ENCODE assay signal across 10 cellular contexts in genomic region chr7:2982831-2983230, GRCh38.
DNase-seq lines count a peak whose midpoint lies in the region; ATAC-seq and TF ChIP-seq lines count a peak whose summit lies in the region.
"Had no signal": no experiment of that assay in that cellular context is flagged by ENCODE, and none has a peak within 500 bp of the region (broad histone marks: within the 10 kb centered on the region; RNA-seq: fewer than 3 reads in every experiment).

No MANE protein-coding gene starts in this region.

- peaks cover 4% of the 10 kb centered on the region for H3K4me1 ChIP-seq in mucosa of descending colon (ENCODE audit: low read depth)
- no peaks in the 10 kb centered on the region for H3K4me1 ChIP-seq in right cardiac atrium (ENCODE audit: control insufficient read depth, insufficient read depth, low read length)
- H3K4me1 ChIP-seq: left ventricle myocardium inferior, uterus had no signal

- peak; percentile 22 to 81 (median 30) for DNase-seq in T-helper 1 cell
- peak; percentile 71 for DNase-seq in activated T-cell treated with anti-CD3 and anti-CD28 coated beads, Interleukin-2, amount 50 U/mL, for 24 hours
- DNase-seq in mucosa of descending colon: peak in 1 of 3 donors; percentile 16
- DNase-seq in stimulated activated CD8-positive, alpha-beta memory T cell treated with anti-CD3 and anti-CD28 coated beads, Interleukin-7, amount 100 ng/mL, for 4 hours (ENCODE audit: low read depth in 2 of 2): peak; percentile 45 to 53
- no peak for DNase-seq in right cardiac atrium
- no peak for DNase-seq in glomerular visceral epithelial cell (ENCODE audit: extremely low spot score)
- DNase-seq: left ventricle myocardium inferior, uterus had no signal

- H3K27me3 Mint-ChIP-seq in activated T-cell treated with anti-CD3 and anti-CD28 coated beads, Interleukin-2, amount 50 U/mL, for 24 hours: no peaks in the 10 kb centered on the region

- H3K4me3 ChIP-seq in mucosa of descending colon: no peak overlapping the region
- no peak overlapping the region for H3K4me3 ChIP-seq in right cardiac atrium (ENCODE audit: low read length)
- H3K4me3 ChIP-seq: left ventricle myocardium inferior, uterus had no signal

- H3K36me3 Mint-ChIP-seq in activated T-cell treated with anti-CD3 and anti-CD28 coated beads, Interleukin-2, amount 50 U/mL, for 24 hours (ENCODE audit: low read depth): peaks cover 71% of the 10 kb centered on the region

- no peak overlapping the region for H3K27ac ChIP-seq in right cardiac atrium (ENCODE audit: low read length)
- H3K27ac ChIP-seq: left ventricle myocardium inferior, uterus had no signal

- no peaks in the 10 kb centered on the region for H3K27me3 ChIP-seq in right cardiac atrium (ENCODE audit: control insufficient read depth, insufficient read depth)
- H3K27me3 ChIP-seq: uterus had no signal

- H3K9me3 ChIP-seq in mucosa of descending colon: no peaks in the 10 kb centered on the region
- H3K9me3 ChIP-seq in right cardiac atrium (ENCODE audit: control insufficient read depth, low read length): no peaks in the 10 kb centered on the region
- H3K9me3 ChIP-seq: uterus had no signal

- intact Hi-C loops in mucosa of descending colon (cut with DNase I, micrococcal nuclease) (no loop called here), right cardiac atrium (cut with DNase I) (no loop called here)

- TF ChIP-seq CTCF in mucosa of descending colon (IDR thresholded peaks at IDR 0.05): no peak

- peaks cover 91% of the 10 kb centered on the region for H3K4me1 Mint-ChIP-seq in activated T-cell treated with anti-CD3 and anti-CD28 coated beads, Interleukin-2, amount 50 U/mL, for 24 hours (ENCODE audit: low read depth)

- no peaks in the 10 kb centered on the region for H3K9me3 Mint-ChIP-seq in activated T-cell treated with anti-CD3 and anti-CD28 coated beads, Interleukin-2, amount 50 U/mL, for 24 hours

- peak overlapping the region; percentile 90 for H3K27ac Mint-ChIP-seq in activated T-cell treated with anti-CD3 and anti-CD28 coated beads, Interleukin-2, amount 50 U/mL, for 24 hours

- H3K4me3 Mint-ChIP-seq in activated T-cell treated with anti-CD3 and anti-CD28 coated beads, Interleukin-2, amount 50 U/mL, for 24 hours: no peak overlapping the region

- WGBS in right cardiac atrium: 83% methylated on average over 7 of the region's 7 CpGs

- peak; percentile 33 for ATAC-seq in mucosa of descending colon
- no peak for ATAC-seq in HG03095 (IDR thresholded peaks at IDR 0.05; ENCODE audit: unreplicated experiment)
- ATAC-seq in right cardiac atrium: no peak
- ATAC-seq in HG03139 (IDR thresholded peaks at IDR 0.05; ENCODE audit: unreplicated experiment): no peak

- no peaks in the 10 kb centered on the region for H3K36me3 ChIP-seq in mucosa of descending colon (ENCODE audit: low read depth)
- H3K36me3 ChIP-seq: left ventricle myocardium inferior, uterus had no signal

Comparison
In these comparisons a context has a peak if more than half of its experiments do, and no peak if none do; other contexts are left out.
1. DNase-seq: peak in T-helper 1 cell (5 of 5), activated T-cell treated with anti-CD3 and anti-CD28 coated beads, Interleukin-2, amount 50 U/mL, for 24 hours (single experiment) and stimulated activated CD8-positive, alpha-beta memory T cell treated with anti-CD3 and anti-CD28 coated beads, Interleukin-7, amount 100 ng/mL, for 4 hours (2 of 2); none in right cardiac atrium (0 of 3) and glomerular visceral epithelial cell (single experiment).